Comparison of ENCODE assay signal across 28 cellular contexts in genomic region chr3:134949150-134949549, GRCh38.
"Had no signal": no experiment of that assay in that cellular context is flagged by ENCODE, and none has a peak within 500 bp of the region (broad histone marks: within the 10 kb centered on the region; RNA-seq: fewer than 3 reads in every experiment).

No MANE protein-coding gene starts in this region.

- FAIRE-seq: colon, endometrium, endothelial cell of umbilical vein, frontal cortex had no signal

- DNase-seq: colonic mucosa; cortex of kidney; dermis blood vessel endothelial cell; dorsolateral prefrontal cortex; effector CD4-positive, alpha-beta T cell; effector CD8-positive, alpha-beta T cell; effector memory CD4-positive, alpha-beta T cell; effector memory CD8-positive, alpha-beta T cell; erythroblast; esophagus squamous epithelium; foreskin fibroblast; foreskin keratinocyte; foreskin melanocyte; gastrocnemius medialis; glutamatergic neuron; head of caudate nucleus; heart left ventricle; heart right ventricle had no signal

- H3K4me3 ChIP-seq: colonic mucosa, coronary artery, dorsolateral prefrontal cortex, esophagus muscularis mucosa, esophagus squamous epithelium, gastrocnemius medialis, gastroesophageal sphincter, heart left ventricle, heart right ventricle had no signal

- H3K27me3 Mint-ChIP-seq: effector memory CD8-positive, alpha-beta T cell had no signal

- H3K27me3 ChIP-seq: colonic mucosa, dorsolateral prefrontal cortex, esophagus muscularis mucosa, esophagus squamous epithelium, foreskin keratinocyte, gastrocnemius medialis, gastroesophageal sphincter, heart left ventricle, heart right ventricle had no signal

- H3K4me1 ChIP-seq: colonic mucosa, esophagus muscularis mucosa, esophagus squamous epithelium, foreskin keratinocyte, gastrocnemius medialis, gastroesophageal sphincter, heart left ventricle, heart right ventricle had no signal

- H3K9me3 ChIP-seq: colonic mucosa, gastrocnemius medialis had no signal

- H3K27ac ChIP-seq: colonic mucosa, coronary artery, dorsolateral prefrontal cortex, epithelial cell of prostate, esophagus muscularis mucosa, esophagus squamous epithelium, foreskin keratinocyte, gastrocnemius medialis, gastroesophageal sphincter, heart left ventricle, heart right ventricle had no signal

- H3K36me3 ChIP-seq: colonic mucosa, esophagus squamous epithelium, heart left ventricle, heart right ventricle had no signal

- H3K27ac Mint-ChIP-seq: dendritic cell treated with granulocyte-macrophage colony-stimulating factor and Interleukin-4, amounts not matched to agents 40 ng/mL and 50 ng/mL, for 4 days; effector memory CD8-positive, alpha-beta T cell had no signal

- ATAC-seq: effector memory CD8-positive, alpha-beta T cell; esophagus mucosa; foreskin keratinocyte; gastrocnemius medialis; gastroesophageal sphincter; heart left ventricle; heart right ventricle had no signal

- H3K4me3 Mint-ChIP-seq: dendritic cell treated with granulocyte-macrophage colony-stimulating factor and Interleukin-4, amounts not matched to agents 40 ng/mL and 50 ng/mL, for 4 days; effector memory CD8-positive, alpha-beta T cell had no signal
